ENCODE assay signal across 11 cellular contexts in genomic region chr11:128324051-128324481, GRCh38.
DNase-seq lines count a peak whose midpoint lies in the region; ATAC-seq and TF ChIP-seq lines count a peak whose summit lies in the region.
"Had no signal": no experiment of that assay in that cellular context is flagged by ENCODE, and none has a peak within 500 bp of the region (broad histone marks: within the 10 kb centered on the region; RNA-seq: fewer than 3 reads in every experiment).

No MANE protein-coding gene starts in this region.

- H3K36me3 ChIP-seq in BLaER1: no peaks in the 10 kb centered on the region
- H3K36me3 ChIP-seq: neural progenitor cell had no signal

- no peak overlapping the region for H3K9ac ChIP-seq in BLaER1
- H3K9ac ChIP-seq: neural progenitor cell had no signal

- TF ChIP-seq CTCF in natural killer cell (IDR thresholded peaks at IDR 0.05): no peak

- H3K4me1 Mint-ChIP-seq in natural killer cell: peaks cover 82 to 84% of the 10 kb centered on the region in 2 donors

- no peaks in the 10 kb centered on the region for H3K27me3 Mint-ChIP-seq in natural killer cell (ENCODE audit: low read depth in 2 of 2)

- no peaks in the 10 kb centered on the region for H3K9me3 Mint-ChIP-seq in natural killer cell

- peak overlapping the region; percentile 93 to 95 for H3K27ac Mint-ChIP-seq in natural killer cell
- H3K27ac Mint-ChIP-seq: neural progenitor cell had no signal

- no peaks in the 10 kb centered on the region for H3K36me3 Mint-ChIP-seq in natural killer cell
- H3K36me3 Mint-ChIP-seq: neural progenitor cell had no signal

- no peaks in the 10 kb centered on the region for H3K9me3 ChIP-seq in BLaER1

- peaks cover 17% of the 10 kb centered on the region for H3K4me1 ChIP-seq in BLaER1
- H3K4me1 ChIP-seq: neural progenitor cell had no signal

- H3K4me2 ChIP-seq in BLaER1: peak overlapping the region; percentile 42
- H3K4me2 ChIP-seq: neural progenitor cell had no signal

- no peak overlapping the region for H3K4me3 ChIP-seq in BLaER1
- H3K4me3 ChIP-seq: neural progenitor cell had no signal

- intact Hi-C loops in natural killer cell (cut with micrococcal nuclease): loop anchor here (1.0 to 10.0 kb wide), 12 partner anchors 22 to 401 kb away; no protein-coding TSS in a partner anchor

- ATAC-seq in natural killer cell: peak in 2 of 3 donors; percentile 25 to 36
- ATAC-seq in HG02870 (IDR thresholded peaks at IDR 0.05; ENCODE audit: unreplicated experiment): no peak

- peak overlapping the region; percentile 77 for H3K4me3 Mint-ChIP-seq in natural killer cell
- H3K4me3 Mint-ChIP-seq: neural progenitor cell had no signal

- peak; percentile 67 for DNase-seq in NCI-H82 (lab: John Stamatoyannopoulos, UW)
- peak; percentile 18 for DNase-seq in activated gamma-delta T cell (lab: John Stamatoyannopoulos, UW)
- DNase-seq in natural killer cell: peak; percentile 38
- no peak for DNase-seq in NCI-H510A treated with DMSO at 0.1 percent for 48 hours (lab: John Stamatoyannopoulos, UW)
- no peak for DNase-seq in KG1 (lab: John Stamatoyannopoulos, UW)
- no peak for DNase-seq in NCI-H1048 (lab: John Stamatoyannopoulos, UW)
- DNase-seq: aorta, NCI-H345 had no signal

- no peaks in the 10 kb centered on the region for H3K27me3 ChIP-seq in BLaER1
- H3K27me3 ChIP-seq: neural progenitor cell had no signal

- H3K27ac ChIP-seq in BLaER1: no peak overlapping the region; the same call in 1 of the 2 replicates
- H3K27ac ChIP-seq: neural progenitor cell had no signal

- H4K20me1 ChIP-seq in BLaER1: no peaks in the 10 kb centered on the region

Comparison
In these comparisons a context has a peak if more than half of its experiments do, and no peak if none do; other contexts are left out.
1. DNase-seq: peak in NCI-H82 (single experiment), activated gamma-delta T cell (single experiment) and natural killer cell (single experiment); none in NCI-H510A treated with DMSO at 0.1 percent for 48 hours (single experiment), KG1 (single experiment) and NCI-H1048 (single experiment).